Comparison of ENCODE assay signal across 1 cellular context in the genomic region with DNA sequence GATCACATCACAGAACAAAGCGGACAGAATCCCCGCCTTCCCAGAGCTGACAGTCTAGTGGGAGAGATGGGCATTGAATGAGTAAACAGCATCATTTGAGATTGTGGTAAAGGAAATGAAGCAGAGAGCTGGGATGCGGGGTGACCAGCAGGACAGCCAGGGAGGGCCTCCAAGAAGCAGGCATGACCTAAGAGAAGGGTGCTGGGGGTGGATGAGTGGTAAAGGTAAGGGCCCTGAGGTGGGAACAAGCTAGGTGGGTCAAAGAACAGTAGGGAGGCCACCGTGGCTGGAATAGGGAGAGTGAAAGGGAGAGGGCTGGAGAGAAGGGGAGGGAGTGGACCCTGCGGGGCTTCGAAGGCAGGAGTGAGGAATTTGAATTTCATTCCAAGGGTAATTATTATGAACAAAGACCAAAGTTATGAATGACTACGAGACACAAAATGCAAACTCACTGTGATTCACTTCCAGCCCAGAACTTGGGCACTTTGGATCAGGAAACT.
TF ChIP-seq lines count a peak whose summit lies in the region.

No MANE protein-coding gene starts in this region.

TF ChIP-seq in IMR-90, 13 proteins besides CTCF, POLR2A, EP300 and RAD21 (continued from another document):
- TF ChIP-seq, protein P1, sequence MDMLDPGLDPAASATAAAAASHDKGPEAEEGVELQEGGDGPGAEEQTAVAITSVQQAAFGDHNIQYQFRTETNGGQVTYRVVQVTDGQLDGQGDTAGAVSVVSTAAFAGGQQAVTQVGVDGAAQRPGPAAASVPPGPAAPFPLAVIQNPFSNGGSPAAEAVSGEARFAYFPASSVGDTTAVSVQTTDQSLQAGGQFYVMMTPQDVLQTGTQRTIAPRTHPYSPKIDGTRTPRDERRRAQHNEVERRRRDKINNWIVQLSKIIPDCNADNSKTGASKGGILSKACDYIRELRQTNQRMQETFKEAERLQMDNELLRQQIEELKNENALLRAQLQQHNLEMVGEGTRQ (IDR thresholded peaks at IDR 0.05; ENCODE audit: low read depth, low read length), result no peak
- TF ChIP-seq MXI1 (IDR thresholded peaks at IDR 0.05; ENCODE audit: borderline replicate concordance, low read depth, low read length), result no peak
- TF ChIP-seq NFE2L2 (IDR thresholded peaks at IDR 0.05; ENCODE audit: low read depth, low read length), result peak; percentile 91
